Comparison of ENCODE assay signal across 1 cellular context in the genomic region with DNA sequence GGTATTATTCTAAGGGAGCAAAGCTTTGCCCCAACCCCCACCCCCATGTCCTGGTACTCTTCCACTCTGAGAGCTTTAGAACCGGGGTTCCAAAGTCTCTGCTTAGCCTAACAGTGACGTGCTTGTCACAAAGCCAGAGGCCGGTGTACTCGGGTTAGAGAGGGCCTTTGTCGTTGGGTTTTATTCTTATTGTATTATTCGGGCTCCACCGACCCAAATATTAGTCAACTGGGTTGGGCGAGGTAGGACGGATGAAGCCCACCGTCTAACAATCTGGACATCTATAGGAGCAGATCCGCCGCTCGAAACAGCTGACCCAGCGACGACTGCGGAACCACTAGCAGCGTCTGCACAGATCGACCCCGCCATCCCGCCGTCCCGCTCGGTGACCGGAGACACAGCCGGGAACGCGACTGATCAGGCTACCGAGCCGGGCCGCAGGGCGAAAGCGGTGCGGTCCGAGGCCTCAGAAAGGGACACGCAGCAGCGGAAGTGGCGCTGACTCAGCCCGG.
TF ChIP-seq lines count a peak whose summit lies in the region.
"Not testable (repeated sequence)": the region's sequence is repeated elsewhere in the genome, so short reads cannot be mapped to it uniquely, and the experiment has no call there.

No MANE protein-coding gene starts in this region.

TF ChIP-seq in HepG2, 621 proteins besides CTCF, POLR2A, EP300 and RAD21 (continues in another document):
- TF ChIP-seq ELF1 (CRISPR knock-in tag; IDR thresholded peaks at IDR 0.05) = peak; percentile 2
- 0 out of 2 replicates have a peak, but pooled peaks have one; percentile 7 for TF ChIP-seq KLF11 (CRISPR knock-in tag; IDR thresholded peaks at IDR 0.05)
- peak; percentile 82; the same call in 1 of the 2 replicates for TF ChIP-seq BRD4 (CRISPR knock-in tag; IDR thresholded peaks at IDR 0.05)
- TF ChIP-seq, protein P1, sequence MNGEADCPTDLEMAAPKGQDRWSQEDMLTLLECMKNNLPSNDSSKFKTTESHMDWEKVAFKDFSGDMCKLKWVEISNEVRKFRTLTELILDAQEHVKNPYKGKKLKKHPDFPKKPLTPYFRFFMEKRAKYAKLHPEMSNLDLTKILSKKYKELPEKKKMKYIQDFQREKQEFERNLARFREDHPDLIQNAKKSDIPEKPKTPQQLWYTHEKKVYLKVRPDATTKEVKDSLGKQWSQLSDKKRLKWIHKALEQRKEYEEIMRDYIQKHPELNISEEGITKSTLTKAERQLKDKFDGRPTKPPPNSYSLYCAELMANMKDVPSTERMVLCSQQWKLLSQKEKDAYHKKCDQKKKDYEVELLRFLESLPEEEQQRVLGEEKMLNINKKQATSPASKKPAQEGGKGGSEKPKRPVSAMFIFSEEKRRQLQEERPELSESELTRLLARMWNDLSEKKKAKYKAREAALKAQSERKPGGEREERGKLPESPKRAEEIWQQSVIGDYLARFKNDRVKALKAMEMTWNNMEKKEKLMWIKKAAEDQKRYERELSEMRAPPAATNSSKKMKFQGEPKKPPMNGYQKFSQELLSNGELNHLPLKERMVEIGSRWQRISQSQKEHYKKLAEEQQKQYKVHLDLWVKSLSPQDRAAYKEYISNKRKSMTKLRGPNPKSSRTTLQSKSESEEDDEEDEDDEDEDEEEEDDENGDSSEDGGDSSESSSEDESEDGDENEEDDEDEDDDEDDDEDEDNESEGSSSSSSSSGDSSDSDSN (CRISPR knock-in tag; IDR thresholded peaks at IDR 0.05) = peak; percentile 71; the same call in 1 of the 2 replicates
- 0 out of 2 replicates have a peak, but pooled peaks have one; percentile 1 for TF ChIP-seq KDM2A (CRISPR knock-in tag; IDR thresholded peaks at IDR 0.05; ENCODE audit: borderline replicate concordance, low read depth)
- peak; percentile 61; the same call in 1 of the 2 replicates for TF ChIP-seq NAIF1 (CRISPR knock-in tag; IDR thresholded peaks at IDR 0.05; ENCODE audit: borderline replicate concordance)
- TF ChIP-seq ZNF816 (CRISPR knock-in tag; IDR thresholded peaks at IDR 0.05; ENCODE audit: borderline replicate concordance) = 0 out of 2 replicates have a peak, but pooled peaks have one; percentile 50
- TF ChIP-seq, protein P2, sequence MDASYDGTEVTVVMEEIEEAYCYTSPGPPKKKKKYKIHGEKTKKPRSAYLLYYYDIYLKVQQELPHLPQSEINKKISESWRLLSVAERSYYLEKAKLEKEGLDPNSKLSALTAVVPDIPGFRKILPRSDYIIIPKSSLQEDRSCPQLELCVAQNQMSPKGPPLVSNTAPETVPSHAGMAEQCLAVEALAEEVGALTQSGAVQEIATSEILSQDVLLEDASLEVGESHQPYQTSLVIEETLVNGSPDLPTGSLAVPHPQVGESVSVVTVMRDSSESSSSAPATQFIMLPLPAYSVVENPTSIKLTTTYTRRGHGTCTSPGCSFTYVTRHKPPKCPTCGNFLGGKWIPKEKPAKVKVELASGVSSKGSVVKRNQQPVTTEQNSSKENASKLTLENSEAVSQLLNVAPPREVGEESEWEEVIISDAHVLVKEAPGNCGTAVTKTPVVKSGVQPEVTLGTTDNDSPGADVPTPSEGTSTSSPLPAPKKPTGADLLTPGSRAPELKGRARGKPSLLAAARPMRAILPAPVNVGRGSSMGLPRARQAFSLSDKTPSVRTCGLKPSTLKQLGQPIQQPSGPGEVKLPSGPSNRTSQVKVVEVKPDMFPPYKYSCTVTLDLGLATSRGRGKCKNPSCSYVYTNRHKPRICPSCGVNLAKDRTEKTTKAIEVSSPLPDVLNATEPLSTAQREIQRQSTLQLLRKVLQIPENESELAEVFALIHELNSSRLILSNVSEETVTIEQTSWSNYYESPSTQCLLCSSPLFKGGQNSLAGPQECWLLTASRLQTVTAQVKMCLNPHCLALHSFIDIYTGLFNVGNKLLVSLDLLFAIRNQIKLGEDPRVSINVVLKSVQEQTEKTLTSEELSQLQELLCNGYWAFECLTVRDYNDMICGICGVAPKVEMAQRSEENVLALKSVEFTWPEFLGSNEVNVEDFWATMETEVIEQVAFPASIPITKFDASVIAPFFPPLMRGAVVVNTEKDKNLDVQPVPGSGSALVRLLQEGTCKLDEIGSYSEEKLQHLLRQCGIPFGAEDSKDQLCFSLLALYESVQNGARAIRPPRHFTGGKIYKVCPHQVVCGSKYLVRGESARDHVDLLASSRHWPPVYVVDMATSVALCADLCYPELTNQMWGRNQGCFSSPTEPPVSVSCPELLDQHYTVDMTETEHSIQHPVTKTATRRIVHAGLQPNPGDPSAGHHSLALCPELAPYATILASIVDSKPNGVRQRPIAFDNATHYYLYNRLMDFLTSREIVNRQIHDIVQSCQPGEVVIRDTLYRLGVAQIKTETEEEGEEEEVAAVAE (CRISPR knock-in tag; IDR thresholded peaks at IDR 0.05; ENCODE audit: borderline replicate concordance) = peak; percentile 63; the same call in 1 of the 2 replicates
- peak; percentile 47; the same call in 1 of the 2 replicates for TF ChIP-seq FOSL1 (CRISPR knock-in tag; IDR thresholded peaks at IDR 0.05; ENCODE audit: borderline replicate concordance)
- peak; percentile 44; the same call in 1 of the 2 replicates for TF ChIP-seq ZNF879 (CRISPR knock-in tag; IDR thresholded peaks at IDR 0.05)
- TF ChIP-seq POLR2G (IDR thresholded peaks at IDR 0.05; ENCODE audit: low read depth, low read length) = peak; percentile 92
- 0 out of 2 replicates have a peak, but pooled peaks have one; percentile 22 for TF ChIP-seq ZNF263 (CRISPR knock-in tag; IDR thresholded peaks at IDR 0.05)
- TF ChIP-seq ZNF772 (CRISPR knock-in tag; IDR thresholded peaks at IDR 0.05) = peak; percentile 45; the same call in 1 of the 2 replicates
- TF ChIP-seq FOSL2 (CRISPR knock-in tag; IDR thresholded peaks at IDR 0.05) = peak; percentile 91; the same call in 1 of the 2 replicates
- not testable (repeated sequence) for TF ChIP-seq ZBTB40 (IDR thresholded peaks at IDR 0.05)
- TF ChIP-seq ZBTB40 (CRISPR knock-in tag; IDR thresholded peaks at IDR 0.05) = peak; percentile 2; the same call in 1 of the 2 replicates
- TF ChIP-seq MAFF (IDR thresholded peaks at IDR 0.05; ENCODE audit: low read depth, low read length) = peak; percentile 30; the same call in 1 of the 2 replicates
- 0 out of 2 replicates have a peak, but pooled peaks have one; percentile 79 for TF ChIP-seq CSRNP1 (CRISPR knock-in tag; IDR thresholded peaks at IDR 0.05)
- peak; percentile 80; the same call in 1 of the 2 replicates for TF ChIP-seq ZNF670 (CRISPR knock-in tag; IDR thresholded peaks at IDR 0.05; ENCODE audit: borderline replicate concordance)
- 0 out of 2 replicates have a peak, but pooled peaks have one; percentile 10 for TF ChIP-seq ZNF564 (CRISPR knock-in tag; IDR thresholded peaks at IDR 0.05)
- peak; percentile 31; the same call in 1 of the 2 replicates for TF ChIP-seq RARA (CRISPR knock-in tag; IDR thresholded peaks at IDR 0.05)
- 0 out of 2 replicates have a peak, but pooled peaks have one; percentile 63 for TF ChIP-seq ZFP82 (CRISPR knock-in tag; IDR thresholded peaks at IDR 0.05; ENCODE audit: borderline replicate concordance)
- TF ChIP-seq ZNF160 (CRISPR knock-in tag; IDR thresholded peaks at IDR 0.05) = peak; percentile 26; the same call in 1 of the 2 replicates
- 0 out of 2 replicates have a peak, but pooled peaks have one; percentile 20 for TF ChIP-seq MXD4 (CRISPR knock-in tag; IDR thresholded peaks at IDR 0.05)
- TF ChIP-seq REPIN1 (CRISPR knock-in tag; IDR thresholded peaks at IDR 0.05; ENCODE audit: borderline replicate concordance, low read depth) = peak; percentile 49; the same call in 1 of the 2 replicates
- 0 out of 2 replicates have a peak, but pooled peaks have one; percentile 11 for TF ChIP-seq ZNF761 (CRISPR knock-in tag; conservative IDR thresholded peaks at IDR 0.05)
- TF ChIP-seq MAFK (conservative IDR thresholded peaks at IDR 0.05 in 1 of 2, IDR thresholded peaks at IDR 0.05 in 1 of 2; ENCODE audit: low read length in 2 of 2) = peak; percentile 6 to 40; a peak in 1 of 4 replicates
- TF ChIP-seq DMAP1 (CRISPR knock-in tag; IDR thresholded peaks at IDR 0.05) = peak; percentile 59; the same call in 1 of the 2 replicates
- TF ChIP-seq ZNF264 (CRISPR knock-in tag; IDR thresholded peaks at IDR 0.05) = 0 out of 2 replicates have a peak, but pooled peaks have one; percentile 15
- 0 out of 2 replicates have a peak, but pooled peaks have one; percentile 1 for TF ChIP-seq CBX5 (CRISPR knock-in tag; IDR thresholded peaks at IDR 0.05; ENCODE audit: borderline replicate concordance)
- TF ChIP-seq, protein P3, sequence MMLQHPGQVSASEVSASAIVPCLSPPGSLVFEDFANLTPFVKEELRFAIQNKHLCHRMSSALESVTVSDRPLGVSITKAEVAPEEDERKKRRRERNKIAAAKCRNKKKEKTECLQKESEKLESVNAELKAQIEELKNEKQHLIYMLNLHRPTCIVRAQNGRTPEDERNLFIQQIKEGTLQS (CRISPR knock-in tag; IDR thresholded peaks at IDR 0.05) = peak; percentile 77
- TF ChIP-seq JARID2 (CRISPR knock-in tag; IDR thresholded peaks at IDR 0.05; ENCODE audit: insufficient replicate concordance) = peak; percentile 8
- peak; percentile 78 for TF ChIP-seq ZFX (CRISPR knock-in tag; IDR thresholded peaks at IDR 0.05; ENCODE audit: low read depth)
